Comparison of ENCODE assay signal across 8 cellular contexts in the genomic region with DNA sequence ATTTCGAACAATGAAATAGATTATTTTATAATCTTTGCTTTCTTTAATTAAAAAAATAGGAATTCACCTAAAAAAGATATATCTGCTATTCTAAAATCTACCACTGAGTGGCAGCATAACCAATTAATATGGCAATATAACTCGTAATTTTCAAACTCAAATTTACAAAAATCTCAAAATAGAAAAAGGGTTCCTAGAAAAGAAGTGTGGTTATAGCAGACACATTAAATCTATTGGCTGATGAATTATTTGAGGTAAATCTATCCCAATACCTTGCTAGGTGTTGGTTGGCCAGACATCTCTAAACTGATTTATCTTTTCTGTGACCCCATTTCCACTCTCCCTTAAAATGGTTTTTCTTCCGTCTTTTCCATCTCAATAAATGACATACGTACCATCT. TPM values are rescaled to one million over a fixed set of nuclear protein-coding genes. Genes with fewer than 3 reads are reported as not detected.
DNase-seq lines count a peak whose midpoint lies in the region; ATAC-seq, FAIRE-seq and TF ChIP-seq lines count a peak whose summit lies in the region.

No MANE protein-coding gene starts in this region.

- H3K4me3 Mint-ChIP-seq in CD4-positive, alpha-beta T cell: no peak overlapping the region
- no peak overlapping the region for H3K4me3 Mint-ChIP-seq in activated T-helper 2 cell treated with anti-CD3 and anti-CD28 coated beads, Interferon-gamma antibody, Interleukin-2, Interleukin-4, amounts not matched to agents 10 μg/mL and 5 μg/mL and 100 μg/mL, durations not matched to agents 14 hours and 24 hours and 36 hours (ENCODE audit: low read depth)

- no peak overlapping the region for H3K27ac ChIP-seq in CD4-positive, alpha-beta T cell (ENCODE audit: low read depth, low read length)

- intact Hi-C loops in CD4-positive, alpha-beta T cell (cut with DNase I, micrococcal nuclease): loop anchor here (1.0 to 5.0 kb wide), 4 partner anchors 34 to 84 kb away; no protein-coding TSS in a partner anchor
- intact Hi-C loops in activated T-helper 2 cell treated with anti-CD3 and anti-CD28 coated beads, Interferon-gamma antibody, Interleukin-2, Interleukin-4, amounts not matched to agents 10 μg/mL and 5 μg/mL and 100 μg/mL, durations not matched to agents 14 hours and 24 hours and 36 hours (cut with micrococcal nuclease): loop anchor here (1.0 to 2.0 kb wide), 3 partner anchors 34 to 84 kb away; no protein-coding TSS in a partner anchor

- no peaks in the 10 kb centered on the region for H3K9me3 Mint-ChIP-seq in CD4-positive, alpha-beta T cell
- H3K9me3 Mint-ChIP-seq in activated T-helper 2 cell treated with anti-CD3 and anti-CD28 coated beads, Interferon-gamma antibody, Interleukin-2, Interleukin-4, amounts not matched to agents 10 μg/mL and 5 μg/mL and 100 μg/mL, durations not matched to agents 14 hours and 24 hours and 36 hours: no peaks in the 10 kb centered on the region

- TF ChIP-seq CTCF in CD4-positive, alpha-beta T cell (IDR thresholded peaks at IDR 0.05): peak; percentile 83
- TF ChIP-seq CTCF in bronchial epithelial cell (IDR thresholded peaks at IDR 0.05; ENCODE audit: insufficient read depth, low read length, severe bottlenecking): peak; percentile 11

- H3K4me3 ChIP-seq in bronchial epithelial cell (ENCODE audit: low read depth, low read length): no peak overlapping the region

- no peaks in the 10 kb centered on the region for H3K36me3 ChIP-seq in bronchial epithelial cell (ENCODE audit: control insufficient read depth, insufficient read depth, low read length)

- ATAC-seq in CD4-positive, alpha-beta T cell (ENCODE audit: poor library complexity): no peak
- ATAC-seq in HG03460 (IDR thresholded peaks at IDR 0.05; ENCODE audit: unreplicated experiment): no peak

- POLR2A ChIA-PET in CD4-positive, alpha-beta T cell (lab: Charles Lee): interaction anchor here (0.7 to 1.2 kb wide), 2 partner anchors 42 to 71 kb away, joined by 5 to 7 read pairs; no protein-coding TSS in a partner anchor

- H3K27me3 ChIP-seq in CD4-positive, alpha-beta T cell (ENCODE audit: control insufficient read depth, insufficient read depth, low read length): peaks cover 10% of the 10 kb centered on the region
- H3K27me3 ChIP-seq in bronchial epithelial cell (ENCODE audit: control insufficient read depth, insufficient read depth, low read length): no peaks in the 10 kb centered on the region

- no peaks in the 10 kb centered on the region for H3K9me3 ChIP-seq in CD4-positive, alpha-beta T cell (ENCODE audit: control insufficient read depth, low read length)

- CTCF ChIA-PET in CD4-positive, alpha-beta T cell (lab: Charles Lee): interaction anchor here (0.9 to 3.3 kb wide), 10 partner anchors 32 to 84 kb away, joined by 3 to 38 read pairs (median 4); partner anchors contain the start of gene PURA

- no peaks in the 10 kb centered on the region for H3K36me3 Mint-ChIP-seq in CD4-positive, alpha-beta T cell (ENCODE audit: low read depth)
- no peaks in the 10 kb centered on the region for H3K36me3 Mint-ChIP-seq in activated T-helper 2 cell treated with anti-CD3 and anti-CD28 coated beads, Interferon-gamma antibody, Interleukin-2, Interleukin-4, amounts not matched to agents 10 μg/mL and 5 μg/mL and 100 μg/mL, durations not matched to agents 14 hours and 24 hours and 36 hours (ENCODE audit: low read depth)

- peaks cover 36% of the 10 kb centered on the region for H3K27me3 Mint-ChIP-seq in CD4-positive, alpha-beta T cell
- H3K27me3 Mint-ChIP-seq in activated T-helper 2 cell treated with anti-CD3 and anti-CD28 coated beads, Interferon-gamma antibody, Interleukin-2, Interleukin-4, amounts not matched to agents 10 μg/mL and 5 μg/mL and 100 μg/mL, durations not matched to agents 14 hours and 24 hours and 36 hours (ENCODE audit: low read depth): peaks cover 37% of the 10 kb centered on the region

- H3K4me1 Mint-ChIP-seq in CD4-positive, alpha-beta T cell (ENCODE audit: low read depth): no peaks in the 10 kb centered on the region
- H3K4me1 Mint-ChIP-seq in activated T-helper 2 cell treated with anti-CD3 and anti-CD28 coated beads, Interferon-gamma antibody, Interleukin-2, Interleukin-4, amounts not matched to agents 10 μg/mL and 5 μg/mL and 100 μg/mL, durations not matched to agents 14 hours and 24 hours and 36 hours (ENCODE audit: low read depth): no peaks in the 10 kb centered on the region

- FAIRE-seq in bronchial epithelial cell (lab: Jason Lieb, UNC): no peak

- no peak for DNase-seq in CD4-positive, alpha-beta T cell
- DNase-seq in HT-29 (ENCODE audit: low spot score): peak; percentile 42
- peak; percentile 8 for DNase-seq in bronchial epithelial cell (ENCODE audit: low read depth)
- peak; percentile 37 for DNase-seq in myocyte (ENCODE audit: low read depth)
- no peak for DNase-seq in activated T-helper 2 cell treated with anti-CD3 and anti-CD28 coated beads, Interferon-gamma antibody, Interleukin-2, Interleukin-4, amounts not matched to agents 10 μg/mL and 5 μg/mL and 100 μg/mL, durations not matched to agents 14 hours and 24 hours and 36 hours (ENCODE audit: low spot score)
- no peak for DNase-seq in stimulated activated CD4-positive, alpha-beta T cell treated with anti-CD3 and anti-CD28 coated beads, Interleukin-2, amount 100 ng/mL, for 24 hours
- DNase-seq in 8988T: no peak

- no peak overlapping the region for H3K27ac Mint-ChIP-seq in CD4-positive, alpha-beta T cell
- no peak overlapping the region for H3K27ac Mint-ChIP-seq in activated T-helper 2 cell treated with anti-CD3 and anti-CD28 coated beads, Interferon-gamma antibody, Interleukin-2, Interleukin-4, amounts not matched to agents 10 μg/mL and 5 μg/mL and 100 μg/mL, durations not matched to agents 14 hours and 24 hours and 36 hours

RNA-seq across cellular contexts. Expression of gene NRG2, which starts 30.2 kb away (rescaled TPM):
- total RNA-seq in CD4-positive, alpha-beta T cell: under 1 TPM; 0.08 to 0.17 TPM
- total RNA-seq in HT-29 (2014; rRNA removed; shearing (Covaris generic)): not detected in 2 replicates
- total RNA-seq in bronchial epithelial cell: under 0.01 TPM in 2 replicates
- total RNA-seq in myocyte: not detected in 2 replicates
- 0.08 TPM for polyA plus RNA-seq in myocyte (2012)
- total RNA-seq in activated T-helper 2 cell treated with anti-CD3 and anti-CD28 coated beads, Interferon-gamma antibody, Interleukin-2, Interleukin-4, amounts not matched to agents 10 μg/mL and 5 μg/mL and 100 μg/mL, durations not matched to agents 14 hours and 24 hours and 36 hours: 0.09 TPM in 1 of 2 replicates, not detected in the other

RNA-seq across cellular contexts. Expression of gene PURA, which starts 40.6 kb away (rescaled TPM):
- 1 to 10 TPM; 7.0 to 7.9 TPM for total RNA-seq in CD4-positive, alpha-beta T cell
- total RNA-seq in HT-29 (2014; rRNA removed; shearing (Covaris generic)): 9.9 and 11.3 TPM in 2 replicates
- total RNA-seq in bronchial epithelial cell (6.6 and 12.3 TPM in 2 replicates), myocyte (18.0 and 18.3 TPM in 2 replicates)
- 8.5 TPM for polyA plus RNA-seq in myocyte (2012)
- 10.8 and 11.0 TPM in 2 replicates for total RNA-seq in activated T-helper 2 cell treated with anti-CD3 and anti-CD28 coated beads, Interferon-gamma antibody, Interleukin-2, Interleukin-4, amounts not matched to agents 10 μg/mL and 5 μg/mL and 100 μg/mL, durations not matched to agents 14 hours and 24 hours and 36 hours

RNA-seq across cellular contexts. Expression of gene IGIP, which starts 52.4 kb away (rescaled TPM):
- total RNA-seq in CD4-positive, alpha-beta T cell: 1 to 10 TPM; 1.5 TPM
- total RNA-seq in HT-29 (2014; rRNA removed; shearing (Covaris generic)): 1.1 and 1.7 TPM in 2 replicates
- 5.3 and 5.9 TPM in 2 replicates for total RNA-seq in bronchial epithelial cell
- 8.1 and 10.4 TPM in 2 replicates for total RNA-seq in myocyte
- 6.2 TPM for polyA plus RNA-seq in myocyte (2012)
- 2.2 and 2.3 TPM in 2 replicates for total RNA-seq in activated T-helper 2 cell treated with anti-CD3 and anti-CD28 coated beads, Interferon-gamma antibody, Interleukin-2, Interleukin-4, amounts not matched to agents 10 μg/mL and 5 μg/mL and 100 μg/mL, durations not matched to agents 14 hours and 24 hours and 36 hours

Comparison
In these comparisons a context has a peak if more than half of its experiments do, and no peak if none do; other contexts are left out.
1. DNase-seq: peak in HT-29 (single experiment), bronchial epithelial cell (single experiment) and myocyte (single experiment); none in CD4-positive, alpha-beta T cell (0 of 10), activated T-helper 2 cell treated with anti-CD3 and anti-CD28 coated beads, Interferon-gamma antibody, Interleukin-2, Interleukin-4, amounts not matched to agents 10 μg/mL and 5 μg/mL and 100 μg/mL, durations not matched to agents 14 hours and 24 hours and 36 hours (single experiment), stimulated activated CD4-positive, alpha-beta T cell treated with anti-CD3 and anti-CD28 coated beads, Interleukin-2, amount 100 ng/mL, for 24 hours (0 of 2) and 8988T (single experiment).